In the genomic region with DNA sequence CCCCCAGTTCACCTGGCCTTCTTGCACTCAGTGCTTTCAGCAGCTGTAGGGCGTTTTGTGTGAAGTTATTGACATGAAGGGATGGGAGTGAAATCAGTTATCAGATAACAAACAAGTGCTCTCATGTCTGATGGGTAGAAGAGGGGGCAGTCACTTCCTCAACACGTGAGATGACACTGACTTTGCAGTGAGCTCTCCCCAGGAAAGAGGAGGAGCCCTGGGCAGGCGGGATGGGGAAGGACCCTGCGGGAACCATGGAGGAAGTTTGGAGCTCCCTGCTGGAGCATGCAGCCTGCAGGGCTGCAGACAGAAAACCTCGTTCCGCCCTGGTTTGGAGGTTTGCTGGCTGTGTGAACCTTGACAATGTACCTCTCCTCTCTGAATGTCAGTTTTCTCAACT, we compare ENCODE assay signal across 27 cellular contexts. TPM values are rescaled to one million over a fixed set of nuclear protein-coding genes. Genes with fewer than 3 reads are reported as not detected.
DNase-seq lines count a peak whose midpoint lies in the region; TF ChIP-seq lines count a peak whose summit lies in the region.
"Had no signal": no experiment of that assay in that cellular context is flagged by ENCODE, and none has a peak within 500 bp of the region (broad histone marks: within the 10 kb centered on the region; RNA-seq: fewer than 3 reads in every experiment).

No MANE protein-coding gene starts in this region.

- H3K4me1 ChIP-seq in transverse colon: no peaks in the 10 kb centered on the region

- no peak overlapping the region for H3K4me3 ChIP-seq in transverse colon
- H3K4me3 ChIP-seq: PC-9 had no signal

- H3K9me3 ChIP-seq in KOPT-K1 (ENCODE audit: insufficient read depth, low read length, poor library complexity, severe bottlenecking): no peaks in the 10 kb centered on the region
- no peaks in the 10 kb centered on the region for H3K9me3 ChIP-seq in transverse colon

- in situ Hi-C loops in transverse colon (cut with MboI; ENCODE audit: low pct_ligation_motif_present in 1 of 4, low pct_unique_long_range_greater_than_20kb in 1 of 4, low sequenced_read_pairs in 3 of 4): no loop called here

- no peaks in the 10 kb centered on the region for H3K27me3 ChIP-seq in transverse colon

- intact Hi-C loops in transverse colon (cut with DNase I; ENCODE audit: low total_unique reads): no loop called here

- H3K27ac ChIP-seq in KOPT-K1 (ENCODE audit: low read depth, low read length, poor library complexity, severe bottlenecking) (peak overlapping the region; percentile 22), transverse colon (no peak overlapping the region)
- H3K27ac ChIP-seq: PC-9 had no signal

- H3K36me3 ChIP-seq in KOPT-K1 (ENCODE audit: insufficient read depth, low read length): no peaks in the 10 kb centered on the region
- no peaks in the 10 kb centered on the region for H3K36me3 ChIP-seq in transverse colon

- no peak for TF ChIP-seq CTCF in GM10266 (IDR thresholded peaks at IDR 0.05; ENCODE audit: control insufficient read depth, insufficient read depth, low read depth, missing control alignments)
- no peak for TF ChIP-seq CTCF in transverse colon (IDR thresholded peaks at IDR 0.05)

- TF ChIP-seq EP300 in transverse colon (IDR thresholded peaks at IDR 0.05; ENCODE audit: low read depth): no peak

- DNase-seq in NCI-H2029 treated with DMSO at 0.1 percent for 48 hours (lab: John Stamatoyannopoulos, UW): peak; percentile 1
- no peak for DNase-seq in NCI-H2029 (lab: John Stamatoyannopoulos, UW)
- DNase-seq in NCI-H69 (lab: John Stamatoyannopoulos, UW): peak; percentile 0
- DNase-seq in iPS-NIHi7 (ENCODE audit: extremely low spot score): peak; percentile 60
- DNase-seq in amygdala (lab: John Stamatoyannopoulos, UW): no peak
- no peak for DNase-seq in GM10266 (ENCODE audit: extremely low spot score)
- DNase-seq in transverse colon: no peak
- DNase-seq: AML-193; C1 segment of cervical spinal cord; Calu3; CD8-positive, alpha-beta T cell; DMS53; EL; GF-D8; Kasumi-1; NCI-H1092 treated with DMSO at 0.1 percent for 48 hours; NCI-H1436 treated with DMSO at 0.1 percent for 48 hours; NCI-H2081; NCI-H226; NCI-H526 treated with DMSO at 0.1 percent for 48 hours; PC-9; RPMI8226; SHP77 had no signal

- 47% methylated on average over 6 of the region's 6 CpGs; no CpG with 5 or more reads in 1 of the 2 donors for WGBS in transverse colon (ENCODE audit: low coverage in 1 of 2), 2 donors

- no peak for TF ChIP-seq POLR2A in transverse colon (IDR thresholded peaks at IDR 0.05)

RNA-seq across cellular contexts. Expression of gene GPR26, which starts 38.7 kb away (rescaled TPM):
- not detected for total RNA-seq in transverse colon
- total RNA-seq: A172; Calu3; CD8-positive, alpha-beta T cell; H4; MCF 10A; PC-9 had no signal

Comparison
In these comparisons a context has a peak if more than half of its experiments do, and no peak if none do; other contexts are left out.
1. DNase-seq: peak in NCI-H2029 treated with DMSO at 0.1 percent for 48 hours (single experiment), NCI-H69 (single experiment) and iPS-NIHi7 (single experiment); none in NCI-H2029 (single experiment), amygdala (0 of 56), GM10266 (single experiment) and transverse colon (single experiment).